ENCODE assay signal across 8 cellular contexts in genomic region chr5:154444559-154445421, GRCh38. TPM values are rescaled to one million over a fixed set of nuclear protein-coding genes. Genes with fewer than 3 reads are reported as not detected.
DNase-seq lines count a peak whose midpoint lies in the region; ATAC-seq and TF ChIP-seq lines count a peak whose summit lies in the region.

No MANE protein-coding gene starts in this region.

- peak overlapping the region; percentile 99 for H2AFZ ChIP-seq in GM23338

- H3K36me3 ChIP-seq in Caco-2 (ENCODE audit: control insufficient read depth, insufficient read depth, low read length) (no peaks in the 10 kb centered on the region; the same call in 1 of the 2 replicates), GM23338 (ENCODE audit: insufficient read depth) (peaks cover 4% of the 10 kb centered on the region; the same call in 1 of the 2 replicates), SJSA1 (peaks cover 35% of the 10 kb centered on the region), left lung (peaks cover 0 to 31% of the 10 kb centered on the region in 2 donors), stomach smooth muscle (ENCODE audit: control insufficient read depth in 2 of 2, insufficient read depth in 2 of 2, low read length in 2 of 2) (peaks cover 8 to 18% of the 10 kb centered on the region in 2 donors)

- H3K9me2 ChIP-seq in GM23338 (ENCODE audit: insufficient read depth) = no peaks in the 10 kb centered on the region

- no peaks in the 10 kb centered on the region for H3K9me3 ChIP-seq in Caco-2
- H3K9me3 ChIP-seq in SJSA1 (replicated peaks) = no peaks in the 10 kb centered on the region; the same call in 1 of the 2 replicates
- H3K9me3 ChIP-seq in left lung = no peaks in the 10 kb centered on the region
- H3K9me3 ChIP-seq in stomach smooth muscle (ENCODE audit: control insufficient read depth in 2 of 2, low read length in 2 of 2) = no peaks in the 10 kb centered on the region

- H3K9ac ChIP-seq in stomach smooth muscle (ENCODE audit: low read length in 2 of 2) = peak overlapping the region; percentile 80 to 94

- peaks cover 20% of the 10 kb centered on the region for H4K20me1 ChIP-seq in GM23338 (replicated peaks; ENCODE audit: insufficient read depth)

- intact Hi-C loops in Caco-2 (cut with micrococcal nuclease; ENCODE audit: unreplicated experiment) (loop anchor here (5.0 kb wide), 1 partner anchor 157 kb away; no protein-coding TSS in a partner anchor), left lung (cut with DNase I) (no loop called here)

- DNase-seq in Caco-2 (peak; percentile 26 to 42), GM23338 (ENCODE audit: low spot score) (peak; percentile 60), SJSA1 (ENCODE audit: low read depth in 1 of 2, low spot score in 2 of 2) (peak in 1 of 2 experiments; percentile 48), cardiac fibroblast (ENCODE audit: low read depth in 2 of 2) (no peak), left lung (peak in 1 of 2 donors; percentile 79)

- peaks cover 22% of the 10 kb centered on the region for H3K79me2 ChIP-seq in GM23338 (replicated peaks; ENCODE audit: insufficient read depth)

- CTCF ChIA-PET in Caco-2 (lab: Charles Lee) = no interaction called here

- POLR2A ChIA-PET in Caco-2 (lab: Charles Lee) = no interaction called here

- no peak for TF ChIP-seq CTCF in Caco-2 (IDR thresholded peaks at IDR 0.05; ENCODE audit: insufficient read depth in 1 of 2, low read depth in 1 of 2, low read length in 1 of 2, severe bottlenecking in 1 of 2, unreplicated experiment in 1 of 2)
- no peak for TF ChIP-seq CTCF in GM23338 (conservative IDR thresholded peaks at IDR 0.05; ENCODE audit: low read depth in 2 of 2)
- no peak for TF ChIP-seq CTCF in cardiac fibroblast (IDR thresholded peaks at IDR 0.05; ENCODE audit: low read depth, low read length)
- no peak for TF ChIP-seq CTCF in left lung (IDR thresholded peaks at IDR 0.05)

- no TSS peak for BruUV-seq in Caco-2 (replicated peaks; lab: Mats Ljungman, UMichigan)

- H3K27me3 ChIP-seq in Caco-2 (replicated peaks; ENCODE audit: control insufficient read depth, insufficient read depth, low read length) (no peaks in the 10 kb centered on the region), GM23338 (ENCODE audit: insufficient read depth) (peaks cover 20% of the 10 kb centered on the region), SJSA1 (replicated peaks) (no peaks in the 10 kb centered on the region), left lung (no peaks in the 10 kb centered on the region), stomach smooth muscle (ENCODE audit: control insufficient read depth in 1 of 2, insufficient read depth in 2 of 2, low read length in 2 of 2) (no peaks in the 10 kb centered on the region)

- H3K4me1 Mint-ChIP-seq in Caco-2 (ENCODE audit: low read depth, unreplicated experiment) = peaks cover 16% of the 10 kb centered on the region
- H3K4me1 Mint-ChIP-seq in GM23338 = peaks cover 14% of the 10 kb centered on the region; the same call in 2 of the 3 replicates

- ATAC-seq in GM23338 (peak; percentile 50), left lung (peak; percentile 26), HG03095 (IDR thresholded peaks at IDR 0.05; ENCODE audit: unreplicated experiment) (no peak), GM19324 (IDR thresholded peaks at IDR 0.05; ENCODE audit: low FRiP score, unreplicated experiment) (no peak)

- H3K4me1 ChIP-seq in Caco-2 (no peaks in the 10 kb centered on the region), GM23338 (ENCODE audit: insufficient read depth) (peaks cover 12% of the 10 kb centered on the region), SJSA1 (replicated peaks) (peaks cover 25% of the 10 kb centered on the region), left lung (peaks cover 9 to 51% of the 10 kb centered on the region in 2 donors), stomach smooth muscle (ENCODE audit: control insufficient read depth, insufficient read depth, low read length) (peaks cover 8% of the 10 kb centered on the region)

- 0 out of 2 replicates have a peak, but pooled peaks cover 3% of the 10 kb centered on the region for H3F3A ChIP-seq in GM23338 (replicated peaks; ENCODE audit: low read depth)

- peak overlapping the region; percentile 77 for H3K27ac Mint-ChIP-seq in Caco-2 (ENCODE audit: unreplicated experiment)
- no peak overlapping the region; the same call in 1 of the 2 replicates for H3K27ac Mint-ChIP-seq in GM23338

- peak overlapping the region; percentile 77 for H3K4me3 ChIP-seq in Caco-2 (ENCODE audit: low read depth, low read length)
- peak overlapping the region; percentile 98 for H3K4me3 ChIP-seq in GM23338
- H3K4me3 ChIP-seq in SJSA1 = peak overlapping the region; percentile 85
- peak overlapping the region; percentile 69 to 94 for H3K4me3 ChIP-seq in cardiac fibroblast (replicated peaks in 1 of 2; ENCODE audit: low read depth in 2 of 2, low read length in 2 of 2)
- peak overlapping the region; percentile 91 to 99 for H3K4me3 ChIP-seq in left lung
- peak overlapping the region; percentile 83 to 98 for H3K4me3 ChIP-seq in stomach smooth muscle (ENCODE audit: low read length in 2 of 2)

- no peaks in the 10 kb centered on the region for H3K27me3 Mint-ChIP-seq in Caco-2 (ENCODE audit: insufficient read depth, unreplicated experiment)
- peaks cover 18% of the 10 kb centered on the region for H3K27me3 Mint-ChIP-seq in GM23338 (ENCODE audit: insufficient read depth, low read depth, poor library complexity)

- H3K4me3 Mint-ChIP-seq in Caco-2 (ENCODE audit: unreplicated experiment) (peak overlapping the region; percentile 98), GM23338 (peak overlapping the region; percentile 98)

- H3K9me3 Mint-ChIP-seq in Caco-2 (ENCODE audit: unreplicated experiment) (no peaks in the 10 kb centered on the region), GM23338 (no peaks in the 10 kb centered on the region)

- H3K4me2 ChIP-seq in GM23338 = peak overlapping the region; percentile 98

- H3K36me3 Mint-ChIP-seq in Caco-2 (ENCODE audit: insufficient read depth, unreplicated experiment) (peaks cover 16% of the 10 kb centered on the region), GM23338 (ENCODE audit: low read depth) (peaks cover 7% of the 10 kb centered on the region; the same call in 2 of the 3 replicates)

- H3K27ac ChIP-seq in GM23338 (ENCODE audit: low read depth) = no peak overlapping the region
- H3K27ac ChIP-seq in SJSA1 = no peak overlapping the region
- H3K27ac ChIP-seq in left lung = peak overlapping the region; percentile 78 to 90
- peak overlapping the region; percentile 75 for H3K27ac ChIP-seq in stomach smooth muscle (ENCODE audit: low read length)

TF ChIP-seq in GM23338, 12 proteins besides CTCF, POLR2A, EP300 and RAD21:
- TF ChIP-seq JUNB (IDR thresholded peaks at IDR 0.05; ENCODE audit: unreplicated experiment) (no peak), ZNF114 (CRISPR knock-in tag; IDR thresholded peaks at IDR 0.05) (no peak), ETS1 (IDR thresholded peaks at IDR 0.05) (no peak), STAT1 (IDR thresholded peaks at IDR 0.05; ENCODE audit: unreplicated experiment) (no peak), POLR2AphosphoS5 (IDR thresholded peaks at IDR 0.05; ENCODE audit: low read depth) (no peak), CREB1 (CRISPR knock-in tag; IDR thresholded peaks at IDR 0.05; ENCODE audit: low read depth) (no peak), EZH2phosphoT487 (IDR thresholded peaks at IDR 0.05; ENCODE audit: unreplicated experiment) (no peak), NANOG (IDR thresholded peaks at IDR 0.05; ENCODE audit: borderline replicate concordance) (no peak), EZH2 (IDR thresholded peaks at IDR 0.05; ENCODE audit: low read depth, unreplicated experiment) (no peak), REST (IDR thresholded peaks at IDR 0.05; ENCODE audit: unreplicated experiment) (no peak)

RNA-seq across cellular contexts. Expression of gene SAP30L, which starts 1.0 kb away (rescaled TPM):
- total RNA-seq in Caco-2 (2022) (30.5 and 32.5 TPM in 2 replicates), left lung (10 to 100 TPM; 31.1 to 34.8 TPM)
- 11.5 and 21.4 TPM in 2 replicates for total RNA-seq in GM23338 (2014; rRNA removed; shearing (Covaris generic))
- polyA plus RNA-seq in GM23338 (2016; fragmentation: Nextera tagmentation; extraction: Ambion mirVana) = 29.3 and 36.8 TPM in 2 replicates
- total RNA-seq in SJSA1 (2014; rRNA removed; shearing (Covaris generic)) = 24.5 and 36.7 TPM in 2 replicates

RNA-seq across cellular contexts. Expression of gene HAND1, which starts 33.2 kb away (rescaled TPM):
- 0.45 and 2.2 TPM in 2 replicates for total RNA-seq in Caco-2 (2022)
- total RNA-seq in GM23338 (2014; rRNA removed; shearing (Covaris generic)) = not detected in 2 replicates
- not detected in 2 replicates for polyA plus RNA-seq in GM23338 (2016; fragmentation: Nextera tagmentation; extraction: Ambion mirVana)
- not detected in 2 replicates for total RNA-seq in SJSA1 (2014; rRNA removed; shearing (Covaris generic))
- total RNA-seq in left lung = not detected

Comparison
In these comparisons a context has a peak if more than half of its experiments do, and no peak if none do; other contexts are left out.
1. DNase-seq: peak in Caco-2 (2 of 2) and GM23338 (single experiment); none in cardiac fibroblast (0 of 2).
2. ATAC-seq: peak in GM23338 (single experiment) and left lung (single experiment); none in HG03095 (single experiment) and GM19324 (single experiment).
3. H3K27ac ChIP-seq: peak in left lung (2 of 2) and stomach smooth muscle (single experiment); none in GM23338 (single experiment) and SJSA1 (single experiment).
4. Peak in every context shown above with its lines, with median percentiles within 50 percentile points of each other: H3K4me3 ChIP-seq.